10 cellular contexts compared by ENCODE assay signal in genomic region chr16:67653131-67654068, GRCh38. TPM values are rescaled to one million over a fixed set of nuclear protein-coding genes. Genes with fewer than 3 reads are reported as not detected.
A peak's percentile ranks its signal among the peaks of the same experiment; 100 is the strongest.
DNase-seq lines count a peak whose midpoint lies in the region; ATAC-seq and TF ChIP-seq lines count a peak whose summit lies in the region.
"Had no signal": no experiment of that assay in that cellular context is flagged by ENCODE, and none has a peak within 500 bp of the region (broad histone marks: within the 10 kb centered on the region; RNA-seq: fewer than 3 reads in every experiment).

No MANE protein-coding gene starts in this region.

- intact Hi-C loops in activated T-helper 1 cell treated with anti-CD3 and anti-CD28 coated beads, Interleukin-12 subunit alpha, Interleukin-12 subunit beta, Interleukin-2, Interleukin-4 antibody, amounts not matched to agents 30 ng/mL and 10 ng/mL and 1 ng/mL, durations not matched to agents 14 hours and 24 hours and 36 hours (cut with micrococcal nuclease): no loop called here

- H3K4me3 Mint-ChIP-seq in activated CD8-positive, alpha-beta memory T cell treated with anti-CD3 and anti-CD28 coated beads, Interleukin-2, amount 10 ng/mL, durations not matched to agents 7 days and 5 days: no peak overlapping the region
- H3K4me3 Mint-ChIP-seq in T-helper 17 cell: no peak overlapping the region
- H3K4me3 Mint-ChIP-seq in activated T-helper 1 cell treated with anti-CD3 and anti-CD28 coated beads, Interleukin-12 subunit alpha, Interleukin-12 subunit beta, Interleukin-2, Interleukin-4 antibody, amounts not matched to agents 30 ng/mL and 10 ng/mL and 1 ng/mL, durations not matched to agents 14 hours and 24 hours and 36 hours: no peak overlapping the region

- H3K27me3 Mint-ChIP-seq in activated CD8-positive, alpha-beta memory T cell treated with anti-CD3 and anti-CD28 coated beads, Interleukin-2, amount 10 ng/mL, durations not matched to agents 7 days and 5 days: no peaks in the 10 kb centered on the region
- no peaks in the 10 kb centered on the region for H3K27me3 Mint-ChIP-seq in T-helper 17 cell
- no peaks in the 10 kb centered on the region for H3K27me3 Mint-ChIP-seq in activated T-helper 1 cell treated with anti-CD3 and anti-CD28 coated beads, Interleukin-12 subunit alpha, Interleukin-12 subunit beta, Interleukin-2, Interleukin-4 antibody, amounts not matched to agents 30 ng/mL and 10 ng/mL and 1 ng/mL, durations not matched to agents 14 hours and 24 hours and 36 hours (ENCODE audit: insufficient read depth)

- TF ChIP-seq EP300 in upper lobe of left lung (IDR thresholded peaks at IDR 0.05): no peak

- H3K27me3 ChIP-seq in iPS-20b (ENCODE audit: insufficient read depth, low read length) (peaks cover 62% of the 10 kb centered on the region), upper lobe of left lung (peaks cover 0 to 20% (median 9%) of the 10 kb centered on the region in 4 donors)

- H3K27ac ChIP-seq in iPS-20b (ENCODE audit: low read length): no peak overlapping the region
- H3K27ac ChIP-seq in upper lobe of left lung: no peak overlapping the region
- H3K27ac ChIP-seq: left lung had no signal

- DNase-seq in activated CD8-positive, alpha-beta memory T cell treated with anti-CD3 and anti-CD28 coated beads, Interleukin-2, amount 50 U/mL, for 48 hours: peak; percentile 48
- DNase-seq in activated CD8-positive, alpha-beta memory T cell treated with anti-CD3 and anti-CD28 coated beads, Interleukin-2, amount 10 ng/mL, durations not matched to agents 7 days and 5 days: no peak
- DNase-seq in astrocyte of the hippocampus (ENCODE audit: low read depth, low spot score) (peak; percentile 50), upper lobe of left lung (peak in 1 of 2 donors; percentile 86), T-helper 17 cell (no peak), SKM-1 treated with dmso at 0.1 percent for 144 hours (lab: John Stamatoyannopoulos, UW; ENCODE audit: unreplicated experiment) (no peak)
- DNase-seq in activated T-helper 1 cell treated with anti-CD3 and anti-CD28 coated beads, Interleukin-12 subunit alpha, Interleukin-12 subunit beta, Interleukin-2, Interleukin-4 antibody, amounts not matched to agents 30 ng/mL and 10 ng/mL and 1 ng/mL, durations not matched to agents 14 hours and 24 hours and 36 hours (ENCODE audit: low spot score): no peak
- DNase-seq: HCEC 1CT had no signal

- H3K36me3 ChIP-seq in iPS-20b (ENCODE audit: insufficient read depth, low read depth, low read length): peaks cover 10% of the 10 kb centered on the region; the same call in 1 of the 2 replicates
- peaks cover 0 to 15% (median 10%) of the 10 kb centered on the region in 4 donors for H3K36me3 ChIP-seq in upper lobe of left lung

- H3K9me3 ChIP-seq in iPS-20b (ENCODE audit: insufficient read depth, low read depth, low read length) (no peaks in the 10 kb centered on the region), upper lobe of left lung (no peaks in the 10 kb centered on the region), T-helper 17 cell (ENCODE audit: control insufficient read depth, low read length, poor library complexity, severe bottlenecking) (no peaks in the 10 kb centered on the region)
- H3K9me3 ChIP-seq: left lung had no signal

- H3K4me3 ChIP-seq in iPS-20b (ENCODE audit: low read length) (peak overlapping the region; percentile 60), upper lobe of left lung (peak overlapping the region in 3 of 4 donors; percentile 38 to 44 (median 39))

- H3K9ac ChIP-seq in iPS-20b (ENCODE audit: low read depth, low read length): no peak overlapping the region

- TF ChIP-seq POLR2A in upper lobe of left lung (IDR thresholded peaks at IDR 0.05): no peak

- peak in 1 of 6 experiments; percentile 59 for TF ChIP-seq CTCF in upper lobe of left lung (IDR thresholded peaks at IDR 0.05)

- CTCF ChIA-PET in activated CD8-positive, alpha-beta memory T cell treated with anti-CD3 and anti-CD28 coated beads, Interleukin-2, amount 10 ng/mL, durations not matched to agents 7 days and 5 days (lab: Charles Lee): interaction anchor here (0.9 kb wide), 1 partner anchor 106 kb away, joined by 3 read pairs; no protein-coding TSS in a partner anchor

- H3K4me1 Mint-ChIP-seq in activated CD8-positive, alpha-beta memory T cell treated with anti-CD3 and anti-CD28 coated beads, Interleukin-2, amount 10 ng/mL, durations not matched to agents 7 days and 5 days: peaks cover 3% of the 10 kb centered on the region
- H3K4me1 Mint-ChIP-seq in T-helper 17 cell: peaks cover 16% of the 10 kb centered on the region
- peaks cover 5% of the 10 kb centered on the region for H3K4me1 Mint-ChIP-seq in activated T-helper 1 cell treated with anti-CD3 and anti-CD28 coated beads, Interleukin-12 subunit alpha, Interleukin-12 subunit beta, Interleukin-2, Interleukin-4 antibody, amounts not matched to agents 30 ng/mL and 10 ng/mL and 1 ng/mL, durations not matched to agents 14 hours and 24 hours and 36 hours (ENCODE audit: low read depth)

- no peaks in the 10 kb centered on the region for H3K9me3 Mint-ChIP-seq in activated CD8-positive, alpha-beta memory T cell treated with anti-CD3 and anti-CD28 coated beads, Interleukin-2, amount 10 ng/mL, durations not matched to agents 7 days and 5 days (ENCODE audit: low read depth)
- H3K9me3 Mint-ChIP-seq in activated T-helper 1 cell treated with anti-CD3 and anti-CD28 coated beads, Interleukin-12 subunit alpha, Interleukin-12 subunit beta, Interleukin-2, Interleukin-4 antibody, amounts not matched to agents 30 ng/mL and 10 ng/mL and 1 ng/mL, durations not matched to agents 14 hours and 24 hours and 36 hours: no peaks in the 10 kb centered on the region

- WGBS in upper lobe of left lung, 2 donors: 32 to 41% methylated on average over 10 to 63 of the region's 79 CpGs

- no peak for ATAC-seq in activated CD8-positive, alpha-beta memory T cell treated with anti-CD3 and anti-CD28 coated beads, Interleukin-2, amount 10 ng/mL, durations not matched to agents 7 days and 5 days
- ATAC-seq in upper lobe of left lung (ENCODE audit: low FRiP score in 2 of 2) (no peak), T-helper 17 cell (no peak)

- H3K4me1 ChIP-seq in iPS-20b (ENCODE audit: insufficient read depth, low read length): no peaks in the 10 kb centered on the region
- H3K4me1 ChIP-seq in upper lobe of left lung: peaks cover 10 to 15% (median 14%) of the 10 kb centered on the region in 4 donors

- peaks cover 34% of the 10 kb centered on the region for H3K36me3 Mint-ChIP-seq in activated CD8-positive, alpha-beta memory T cell treated with anti-CD3 and anti-CD28 coated beads, Interleukin-2, amount 10 ng/mL, durations not matched to agents 7 days and 5 days
- peaks cover 13% of the 10 kb centered on the region for H3K36me3 Mint-ChIP-seq in T-helper 17 cell (ENCODE audit: low read depth)
- peaks cover 34% of the 10 kb centered on the region for H3K36me3 Mint-ChIP-seq in activated T-helper 1 cell treated with anti-CD3 and anti-CD28 coated beads, Interleukin-12 subunit alpha, Interleukin-12 subunit beta, Interleukin-2, Interleukin-4 antibody, amounts not matched to agents 30 ng/mL and 10 ng/mL and 1 ng/mL, durations not matched to agents 14 hours and 24 hours and 36 hours (ENCODE audit: low read depth)

- H3K27ac Mint-ChIP-seq in activated CD8-positive, alpha-beta memory T cell treated with anti-CD3 and anti-CD28 coated beads, Interleukin-2, amount 10 ng/mL, durations not matched to agents 7 days and 5 days: no peak overlapping the region
- no peak overlapping the region for H3K27ac Mint-ChIP-seq in T-helper 17 cell
- H3K27ac Mint-ChIP-seq in activated T-helper 1 cell treated with anti-CD3 and anti-CD28 coated beads, Interleukin-12 subunit alpha, Interleukin-12 subunit beta, Interleukin-2, Interleukin-4 antibody, amounts not matched to agents 30 ng/mL and 10 ng/mL and 1 ng/mL, durations not matched to agents 14 hours and 24 hours and 36 hours: no peak overlapping the region

RNA-seq across cellular contexts. Expression of gene ACD, which starts 6.7 kb away (rescaled TPM):
- total RNA-seq in activated CD8-positive, alpha-beta memory T cell treated with anti-CD3 and anti-CD28 coated beads, Interleukin-2, amount 10 ng/mL, durations not matched to agents 7 days and 5 days: 10 to 100 TPM; 49.7 to 58.1 TPM
- total RNA-seq in upper lobe of left lung (10 to 100 TPM; 15.8 to 25.1 (median 18.8) TPM), T-helper 17 cell (10 to 100 TPM; 29.5 to 38.7 TPM)
- 56.7 and 59.1 TPM in 2 replicates for total RNA-seq in activated T-helper 1 cell treated with anti-CD3 and anti-CD28 coated beads, Interleukin-12 subunit alpha, Interleukin-12 subunit beta, Interleukin-2, Interleukin-4 antibody, amounts not matched to agents 30 ng/mL and 10 ng/mL and 1 ng/mL, durations not matched to agents 14 hours and 24 hours and 36 hours

RNA-seq across cellular contexts. Expression of gene PARD6A, which starts 7.4 kb away (rescaled TPM):
- total RNA-seq in activated CD8-positive, alpha-beta memory T cell treated with anti-CD3 and anti-CD28 coated beads, Interleukin-2, amount 10 ng/mL, durations not matched to agents 7 days and 5 days: 10 to 100 TPM; 15.2 to 15.5 TPM
- total RNA-seq in upper lobe of left lung: 1 to 10 TPM; 2.1 to 9.3 (median 6.6) TPM
- total RNA-seq in T-helper 17 cell: 1 to 10 TPM; 6.3 to 7.9 TPM
- total RNA-seq in activated T-helper 1 cell treated with anti-CD3 and anti-CD28 coated beads, Interleukin-12 subunit alpha, Interleukin-12 subunit beta, Interleukin-2, Interleukin-4 antibody, amounts not matched to agents 30 ng/mL and 10 ng/mL and 1 ng/mL, durations not matched to agents 14 hours and 24 hours and 36 hours: 13.4 and 16.1 TPM in 2 replicates

RNA-seq across cellular contexts. Expression of gene CARMIL2, which starts 8.5 kb away (rescaled TPM):
- total RNA-seq in activated CD8-positive, alpha-beta memory T cell treated with anti-CD3 and anti-CD28 coated beads, Interleukin-2, amount 10 ng/mL, durations not matched to agents 7 days and 5 days: 100 to 1,000 TPM; 154 to 174 TPM
- 10 to 100 TPM in 1 of 6 donors, 1 to 10 TPM in 5; 1.8 to 55.5 (median 4.0) TPM for total RNA-seq in upper lobe of left lung
- 100 to 1,000 TPM; 144 to 145 TPM for total RNA-seq in T-helper 17 cell
- total RNA-seq in activated T-helper 1 cell treated with anti-CD3 and anti-CD28 coated beads, Interleukin-12 subunit alpha, Interleukin-12 subunit beta, Interleukin-2, Interleukin-4 antibody, amounts not matched to agents 30 ng/mL and 10 ng/mL and 1 ng/mL, durations not matched to agents 14 hours and 24 hours and 36 hours: 228 and 238 TPM in 2 replicates

RNA-seq across cellular contexts. Expression of gene ENKD1, which starts 13.2 kb away (rescaled TPM):
- total RNA-seq in activated CD8-positive, alpha-beta memory T cell treated with anti-CD3 and anti-CD28 coated beads, Interleukin-2, amount 10 ng/mL, durations not matched to agents 7 days and 5 days: 1 to 10 TPM; 6.2 to 8.0 TPM
- total RNA-seq in upper lobe of left lung: 10 to 100 TPM; 18.2 to 50.3 (median 28.5) TPM
- 1 to 10 TPM; 6.1 to 6.8 TPM for total RNA-seq in T-helper 17 cell
- total RNA-seq in activated T-helper 1 cell treated with anti-CD3 and anti-CD28 coated beads, Interleukin-12 subunit alpha, Interleukin-12 subunit beta, Interleukin-2, Interleukin-4 antibody, amounts not matched to agents 30 ng/mL and 10 ng/mL and 1 ng/mL, durations not matched to agents 14 hours and 24 hours and 36 hours: 11.0 and 11.8 TPM in 2 replicates

RNA-seq across cellular contexts. Expression of gene C16orf86, which starts 13.2 kb away (rescaled TPM):
- 1 to 10 TPM; 4.1 to 5.1 TPM for total RNA-seq in activated CD8-positive, alpha-beta memory T cell treated with anti-CD3 and anti-CD28 coated beads, Interleukin-2, amount 10 ng/mL, durations not matched to agents 7 days and 5 days
- total RNA-seq in upper lobe of left lung (10 to 100 TPM in 1 of 6 donors, 1 to 10 TPM in 5; 1.2 to 22.0 (median 5.2) TPM), T-helper 17 cell (1 to 10 TPM; 2.9 to 5.1 TPM)
- total RNA-seq in activated T-helper 1 cell treated with anti-CD3 and anti-CD28 coated beads, Interleukin-12 subunit alpha, Interleukin-12 subunit beta, Interleukin-2, Interleukin-4 antibody, amounts not matched to agents 30 ng/mL and 10 ng/mL and 1 ng/mL, durations not matched to agents 14 hours and 24 hours and 36 hours: 0.86 and 1.4 TPM in 2 replicates

Comparison
In these comparisons a context has a peak if more than half of its experiments do, and no peak if none do; other contexts are left out.
1. DNase-seq: peak in activated CD8-positive, alpha-beta memory T cell treated with anti-CD3 and anti-CD28 coated beads, Interleukin-2, amount 50 U/mL, for 48 hours (single experiment) and astrocyte of the hippocampus (single experiment); none in activated CD8-positive, alpha-beta memory T cell treated with anti-CD3 and anti-CD28 coated beads, Interleukin-2, amount 10 ng/mL, durations not matched to agents 7 days and 5 days (single experiment), T-helper 17 cell (0 of 3), activated T-helper 1 cell treated with anti-CD3 and anti-CD28 coated beads, Interleukin-12 subunit alpha, Interleukin-12 subunit beta, Interleukin-2, Interleukin-4 antibody, amounts not matched to agents 30 ng/mL and 10 ng/mL and 1 ng/mL, durations not matched to agents 14 hours and 24 hours and 36 hours (single experiment) and SKM-1 treated with dmso at 0.1 percent for 144 hours (single experiment).